In the genomic region with DNA sequence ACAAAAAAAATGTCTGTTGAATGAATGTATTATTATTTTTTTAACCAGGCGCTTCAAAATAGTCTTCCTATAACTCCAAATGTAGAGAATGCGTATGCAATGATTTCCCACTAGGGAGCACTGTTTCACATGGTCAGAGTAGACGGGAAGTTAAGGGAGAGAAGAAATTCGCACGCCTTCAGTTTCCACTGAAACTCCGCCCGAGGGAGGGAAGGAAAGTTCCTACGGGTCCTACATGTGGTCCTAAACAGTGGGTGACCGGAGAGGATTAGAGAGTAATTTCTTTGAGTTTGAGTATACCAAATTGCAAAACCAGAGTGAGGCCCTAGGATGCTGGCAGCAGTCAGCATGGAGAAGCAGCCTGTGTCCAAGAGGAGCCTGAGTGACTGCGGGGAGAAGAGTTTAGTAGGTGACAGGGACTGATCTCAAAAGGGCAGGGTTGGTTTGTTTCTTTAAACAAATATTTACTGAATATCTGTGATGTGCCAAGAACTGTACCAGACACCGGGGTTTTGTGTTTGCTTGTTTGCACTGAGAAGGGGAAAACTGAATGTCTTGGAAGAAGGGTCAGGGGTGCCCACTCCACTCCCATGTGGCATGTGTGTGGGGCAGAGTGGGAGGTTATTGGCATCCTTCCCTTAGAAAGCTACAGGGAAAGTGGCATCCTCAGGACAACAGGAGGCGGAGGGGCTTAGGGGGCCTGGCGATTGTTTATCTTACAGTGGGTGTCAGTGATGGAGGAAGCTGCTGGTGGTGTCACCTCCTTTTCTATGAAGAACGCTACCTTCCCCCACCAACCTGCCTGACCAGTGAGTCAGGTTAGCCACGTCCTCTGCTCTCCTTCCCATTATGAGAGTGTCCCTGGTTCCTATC, we compare ENCODE assay signal across 1 cellular context.
TF ChIP-seq lines count a peak whose summit lies in the region.

No MANE protein-coding gene starts in this region.

TF ChIP-seq in GM23338, 12 proteins besides CTCF, POLR2A, EP300 and RAD21 (continued from another document):
- TF ChIP-seq, protein P1, sequence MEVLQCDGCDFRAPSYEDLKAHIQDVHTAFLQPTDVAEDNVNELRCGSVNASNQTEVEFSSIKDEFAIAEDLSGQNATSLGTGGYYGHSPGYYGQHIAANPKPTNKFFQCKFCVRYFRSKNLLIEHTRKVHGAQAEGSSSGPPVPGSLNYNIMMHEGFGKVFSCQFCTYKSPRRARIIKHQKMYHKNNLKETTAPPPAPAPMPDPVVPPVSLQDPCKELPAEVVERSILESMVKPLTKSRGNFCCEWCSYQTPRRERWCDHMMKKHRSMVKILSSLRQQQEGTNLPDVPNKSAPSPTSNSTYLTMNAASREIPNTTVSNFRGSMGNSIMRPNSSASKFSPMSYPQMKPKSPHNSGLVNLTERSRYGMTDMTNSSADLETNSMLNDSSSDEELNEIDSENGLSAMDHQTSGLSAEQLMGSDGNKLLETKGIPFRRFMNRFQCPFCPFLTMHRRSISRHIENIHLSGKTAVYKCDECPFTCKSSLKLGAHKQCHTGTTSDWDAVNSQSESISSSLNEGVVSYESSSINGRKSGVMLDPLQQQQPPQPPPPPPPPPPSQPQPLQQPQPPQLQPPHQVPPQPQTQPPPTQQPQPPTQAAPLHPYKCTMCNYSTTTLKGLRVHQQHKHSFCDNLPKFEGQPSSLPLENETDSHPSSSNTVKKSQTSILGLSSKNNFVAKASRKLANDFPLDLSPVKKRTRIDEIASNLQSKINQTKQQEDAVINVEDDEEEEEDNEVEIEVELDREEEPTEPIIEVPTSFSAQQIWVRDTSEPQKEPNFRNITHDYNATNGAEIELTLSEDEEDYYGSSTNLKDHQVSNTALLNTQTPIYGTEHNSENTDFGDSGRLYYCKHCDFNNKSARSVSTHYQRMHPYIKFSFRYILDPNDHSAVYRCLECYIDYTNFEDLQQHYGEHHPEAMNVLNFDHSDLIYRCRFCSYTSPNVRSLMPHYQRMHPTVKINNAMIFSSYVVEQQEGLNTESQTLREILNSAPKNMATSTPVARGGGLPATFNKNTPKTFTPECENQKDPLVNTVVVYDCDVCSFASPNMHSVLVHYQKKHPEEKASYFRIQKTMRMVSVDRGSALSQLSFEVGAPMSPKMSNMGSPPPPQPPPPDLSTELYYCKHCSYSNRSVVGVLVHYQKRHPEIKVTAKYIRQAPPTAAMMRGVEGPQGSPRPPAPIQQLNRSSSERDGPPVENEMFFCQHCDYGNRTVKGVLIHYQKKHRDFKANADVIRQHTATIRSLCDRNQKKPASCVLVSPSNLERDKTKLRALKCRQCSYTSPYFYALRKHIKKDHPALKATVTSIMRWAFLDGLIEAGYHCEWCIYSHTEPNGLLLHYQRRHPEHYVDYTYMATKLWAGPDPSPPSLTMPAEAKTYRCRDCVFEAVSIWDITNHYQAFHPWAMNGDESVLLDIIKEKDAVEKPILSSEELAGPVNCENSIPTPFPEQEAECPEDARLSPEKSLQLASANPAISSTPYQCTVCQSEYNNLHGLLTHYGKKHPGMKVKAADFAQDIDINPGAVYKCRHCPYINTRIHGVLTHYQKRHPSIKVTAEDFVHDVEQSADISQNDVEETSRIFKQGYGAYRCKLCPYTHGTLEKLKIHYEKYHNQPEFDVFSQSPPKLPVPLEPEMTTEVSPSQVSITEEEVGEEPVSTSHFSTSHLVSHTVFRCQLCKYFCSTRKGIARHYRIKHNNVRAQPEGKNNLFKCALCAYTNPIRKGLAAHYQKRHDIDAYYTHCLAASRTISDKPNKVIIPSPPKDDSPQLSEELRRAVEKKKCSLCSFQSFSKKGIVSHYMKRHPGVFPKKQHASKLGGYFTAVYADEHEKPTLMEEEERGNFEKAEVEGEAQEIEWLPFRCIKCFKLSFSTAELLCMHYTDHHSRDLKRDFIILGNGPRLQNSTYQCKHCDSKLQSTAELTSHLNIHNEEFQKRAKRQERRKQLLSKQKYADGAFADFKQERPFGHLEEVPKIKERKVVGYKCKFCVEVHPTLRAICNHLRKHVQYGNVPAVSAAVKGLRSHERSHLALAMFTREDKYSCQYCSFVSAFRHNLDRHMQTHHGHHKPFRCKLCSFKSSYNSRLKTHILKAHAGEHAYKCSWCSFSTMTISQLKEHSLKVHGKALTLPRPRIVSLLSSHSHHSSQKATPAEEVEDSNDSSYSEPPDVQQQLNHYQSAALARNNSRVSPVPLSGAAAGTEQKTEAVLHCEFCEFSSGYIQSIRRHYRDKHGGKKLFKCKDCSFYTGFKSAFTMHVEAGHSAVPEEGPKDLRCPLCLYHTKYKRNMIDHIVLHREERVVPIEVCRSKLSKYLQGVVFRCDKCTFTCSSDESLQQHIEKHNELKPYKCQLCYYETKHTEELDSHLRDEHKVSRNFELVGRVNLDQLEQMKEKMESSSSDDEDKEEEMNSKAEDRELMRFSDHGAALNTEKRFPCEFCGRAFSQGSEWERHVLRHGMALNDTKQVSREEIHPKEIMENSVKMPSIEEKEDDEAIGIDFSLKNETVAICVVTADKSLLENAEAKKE (CRISPR knock-in tag; IDR thresholded peaks at IDR 0.05) = no peak
- TF ChIP-seq CREB1 (CRISPR knock-in tag; IDR thresholded peaks at IDR 0.05; ENCODE audit: low read depth) (no peak), POLR2AphosphoS5 (IDR thresholded peaks at IDR 0.05; ENCODE audit: low read depth) (no peak)
- TF ChIP-seq, protein P2, sequence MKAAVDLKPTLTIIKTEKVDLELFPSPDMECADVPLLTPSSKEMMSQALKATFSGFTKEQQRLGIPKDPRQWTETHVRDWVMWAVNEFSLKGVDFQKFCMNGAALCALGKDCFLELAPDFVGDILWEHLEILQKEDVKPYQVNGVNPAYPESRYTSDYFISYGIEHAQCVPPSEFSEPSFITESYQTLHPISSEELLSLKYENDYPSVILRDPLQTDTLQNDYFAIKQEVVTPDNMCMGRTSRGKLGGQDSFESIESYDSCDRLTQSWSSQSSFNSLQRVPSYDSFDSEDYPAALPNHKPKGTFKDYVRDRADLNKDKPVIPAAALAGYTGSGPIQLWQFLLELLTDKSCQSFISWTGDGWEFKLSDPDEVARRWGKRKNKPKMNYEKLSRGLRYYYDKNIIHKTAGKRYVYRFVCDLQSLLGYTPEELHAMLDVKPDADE (IDR thresholded peaks at IDR 0.05) = no peak
